ENCODE assay signal across 8 cellular contexts in genomic region chr11:43359432-43359818, GRCh38. TPM values are rescaled to one million over a fixed set of nuclear protein-coding genes. Genes with fewer than 3 reads are reported as not detected.
DNase-seq lines count a peak whose midpoint lies in the region; ATAC-seq, FAIRE-seq and TF ChIP-seq lines count a peak whose summit lies in the region.

No MANE protein-coding gene starts in this region.

- H3K4me3 ChIP-seq in breast epithelium (peak overlapping the region; percentile 79 to 100 (median 93)), kidney epithelial cell (ENCODE audit: low read depth, low read length) (peak overlapping the region; percentile 99)

- no peaks in the 10 kb centered on the region for H3K4me1 ChIP-seq in breast epithelium

- H3K9me3 Mint-ChIP-seq in stimulated activated naive B cell treated with anti-CD40 and anti-IgM and Interleukin-4, amounts not matched to agents 10 μg/mL and 1 μg/mL and 100 μg/mL, for 72 hours, result no peaks in the 10 kb centered on the region

- ATAC-seq in GM18508 (IDR thresholded peaks at IDR 0.05; ENCODE audit: insufficient read depth, unreplicated experiment) (peak; percentile 29), HG02884 (IDR thresholded peaks at IDR 0.05; ENCODE audit: unreplicated experiment) (peak; percentile 44)
- ATAC-seq in stimulated activated naive B cell treated with anti-CD40 and anti-IgM and Interleukin-4, amounts not matched to agents 10 μg/mL and 1 μg/mL and 100 μg/mL, for 72 hours (replicated peaks), result peak; percentile 53 to 58

- peak overlapping the region; percentile 100 for H3K27ac Mint-ChIP-seq in stimulated activated naive B cell treated with anti-CD40 and anti-IgM and Interleukin-4, amounts not matched to agents 10 μg/mL and 1 μg/mL and 100 μg/mL, for 72 hours

- DNase-seq in Ammon's horn (ENCODE audit: low spot score) (peak; percentile 17), NCI-H526 (lab: John Stamatoyannopoulos, UW) (peak; percentile 18 to 65), breast epithelium (ENCODE audit: low spot score in 2 of 2) (no peak), kidney epithelial cell (ENCODE audit: low read depth) (no peak), frontal cortex (ENCODE audit: low spot score in 2 of 2) (no peak)
- no peak for DNase-seq in stimulated activated naive B cell treated with anti-CD40 and anti-IgM and Interleukin-4, amounts not matched to agents 10 μg/mL and 1 μg/mL and 100 μg/mL, for 72 hours

- no peaks in the 10 kb centered on the region for H3K27me3 Mint-ChIP-seq in stimulated activated naive B cell treated with anti-CD40 and anti-IgM and Interleukin-4, amounts not matched to agents 10 μg/mL and 1 μg/mL and 100 μg/mL, for 72 hours

- H3K36me3 ChIP-seq in breast epithelium (no peaks in the 10 kb centered on the region), kidney epithelial cell (ENCODE audit: control insufficient read depth, insufficient read depth, low read length) (no peaks in the 10 kb centered on the region)

- no peak for TF ChIP-seq POLR2A in breast epithelium (IDR thresholded peaks at IDR 0.05)

- H3K27me3 ChIP-seq in breast epithelium (no peaks in the 10 kb centered on the region), kidney epithelial cell (ENCODE audit: control insufficient read depth, insufficient read depth, low read length) (no peaks in the 10 kb centered on the region)

- H3K4me1 Mint-ChIP-seq in stimulated activated naive B cell treated with anti-CD40 and anti-IgM and Interleukin-4, amounts not matched to agents 10 μg/mL and 1 μg/mL and 100 μg/mL, for 72 hours, result peaks cover 12 to 28% of the 10 kb centered on the region in 2 donors

- no peak for FAIRE-seq in frontal cortex (lab: Jason Lieb, UNC)

- peak overlapping the region; percentile 91 to 92 for H3K27ac ChIP-seq in breast epithelium

- no peak for TF ChIP-seq CTCF in breast epithelium (IDR thresholded peaks at IDR 0.05)
- no peak for TF ChIP-seq CTCF in kidney epithelial cell (IDR thresholded peaks at IDR 0.05; ENCODE audit: insufficient read depth, low read length, poor library complexity, severe bottlenecking)

- H3K9me3 ChIP-seq in breast epithelium, result no peaks in the 10 kb centered on the region

- H3K36me3 Mint-ChIP-seq in stimulated activated naive B cell treated with anti-CD40 and anti-IgM and Interleukin-4, amounts not matched to agents 10 μg/mL and 1 μg/mL and 100 μg/mL, for 72 hours, result peaks cover 6 to 15% of the 10 kb centered on the region in 2 donors

- peak overlapping the region; percentile 95 to 99 for H3K4me3 Mint-ChIP-seq in stimulated activated naive B cell treated with anti-CD40 and anti-IgM and Interleukin-4, amounts not matched to agents 10 μg/mL and 1 μg/mL and 100 μg/mL, for 72 hours

- intact Hi-C loops in breast epithelium (cut with DNase I; ENCODE audit: low total_unique reads), result no loop called here

RNA-seq across cellular contexts. Expression of gene TTC17, which starts 0.7 kb away (rescaled TPM):
- total RNA-seq in breast epithelium, result 100 to 1,000 TPM; 105 to 199 (median 154) TPM
- 58.5 and 86.2 TPM in 2 replicates for total RNA-seq in kidney epithelial cell
- 91.3 TPM for total RNA-seq in frontal cortex

RNA-seq across cellular contexts. Expression of gene API5, which starts 47.6 kb away (rescaled TPM):
- total RNA-seq in breast epithelium (100 to 1,000 TPM in 1 of 3 donors, 10 to 100 TPM in 2; 65.0 to 112 (median 90.1) TPM), kidney epithelial cell (117 and 132 TPM in 2 replicates), frontal cortex (99.9 TPM)

Comparison
In these comparisons a context has a peak if more than half of its experiments do, and no peak if none do; other contexts are left out.
1. DNase-seq: peak in Ammon's horn (single experiment) and NCI-H526 (2 of 2); none in breast epithelium (0 of 2), kidney epithelial cell (single experiment), stimulated activated naive B cell treated with anti-CD40 and anti-IgM and Interleukin-4, amounts not matched to agents 10 μg/mL and 1 μg/mL and 100 μg/mL, for 72 hours (single experiment) and frontal cortex (0 of 2).
2. Peak in every context shown above with its lines, with median percentiles within 50 percentile points of each other: ATAC-seq.